ENCODE assay signal across 9 cellular contexts in genomic region chr4:88382621-88383020, GRCh38. TPM values are rescaled to one million over a fixed set of nuclear protein-coding genes. Genes with fewer than 3 reads are reported as not detected.
A peak's percentile ranks its signal among the peaks of the same experiment; 100 is the strongest.
DNase-seq lines count a peak whose midpoint lies in the region; ATAC-seq and TF ChIP-seq lines count a peak whose summit lies in the region.
"Had no signal": no experiment of that assay in that cellular context is flagged by ENCODE, and none has a peak within 500 bp of the region (broad histone marks: within the 10 kb centered on the region; RNA-seq: fewer than 3 reads in every experiment).

No MANE protein-coding gene starts in this region.

- peaks cover 18% of the 10 kb centered on the region for H3K4me1 Mint-ChIP-seq in activated T-helper 17 cell treated with anti-CD3 and anti-CD28 coated beads, Interleukin-2, amount 50 U/mL, for 72 hours

- H3K4me3 Mint-ChIP-seq in activated T-helper 17 cell treated with anti-CD3 and anti-CD28 coated beads, Interleukin-2, amount 50 U/mL, for 72 hours = peak overlapping the region; percentile 74

- in situ Hi-C loops in G401 (cut with HindIII; ENCODE audit: low sequenced_read_pairs) = no loop called here

- ATAC-seq in GM18907 (IDR thresholded peaks at IDR 0.05; ENCODE audit: unreplicated experiment) = peak; percentile 58
- ATAC-seq in HG03378 (IDR thresholded peaks at IDR 0.05; ENCODE audit: unreplicated experiment) = peak; percentile 68
- peak; percentile 90 for ATAC-seq in activated T-helper 17 cell treated with anti-CD3 and anti-CD28 coated beads, Interleukin-2, amount 50 U/mL, for 72 hours (replicated peaks)
- ATAC-seq in GM18505 (IDR thresholded peaks at IDR 0.05; ENCODE audit: unreplicated experiment) = no peak

- peak; percentile 60 for DNase-seq in stimulated activated CD4-positive, alpha-beta T cell treated with anti-CD3 and anti-CD28 coated beads, Interleukin-2, amount 100 ng/mL, for 4 hours (ENCODE audit: low read depth)
- DNase-seq in NCI-H526 treated with DMSO at 0.1 percent for 48 hours (lab: John Stamatoyannopoulos, UW) (no peak), caudate nucleus (lab: John Stamatoyannopoulos, UW) (no peak), G401 (ENCODE audit: low spot score) (no peak)
- DNase-seq: cortex of kidney had no signal

- H3K9me3 Mint-ChIP-seq in activated T-helper 17 cell treated with anti-CD3 and anti-CD28 coated beads, Interleukin-2, amount 50 U/mL, for 72 hours = no peaks in the 10 kb centered on the region

- H3K36me3 Mint-ChIP-seq in activated T-helper 17 cell treated with anti-CD3 and anti-CD28 coated beads, Interleukin-2, amount 50 U/mL, for 72 hours (ENCODE audit: low read depth) = peaks cover 16% of the 10 kb centered on the region

- no peaks in the 10 kb centered on the region for H3K27me3 Mint-ChIP-seq in activated T-helper 17 cell treated with anti-CD3 and anti-CD28 coated beads, Interleukin-2, amount 50 U/mL, for 72 hours

- no peak overlapping the region for H3K27ac ChIP-seq in caudate nucleus (ENCODE audit: low read depth, low read length)

- TF ChIP-seq POLR2A in GM18505 (IDR thresholded peaks at IDR 0.05; ENCODE audit: borderline replicate concordance, extremely low read depth, insufficient read depth, insufficient read length) = no peak

- H3K27ac Mint-ChIP-seq in activated T-helper 17 cell treated with anti-CD3 and anti-CD28 coated beads, Interleukin-2, amount 50 U/mL, for 72 hours = peak overlapping the region; percentile 80

RNA-seq across cellular contexts. Expression of gene HERC6, which starts 4.0 kb away (rescaled TPM):
- 1 to 10 TPM; 5.7 to 6.8 TPM for total RNA-seq in activated T-helper 17 cell treated with anti-CD3 and anti-CD28 coated beads, Interleukin-2, amount 50 U/mL, for 72 hours
- 5.5 and 6.5 TPM in 2 replicates for total RNA-seq in G401 (2014; rRNA removed; shearing (Covaris generic))
